ENCODE assay signal across 1 cellular context in the genomic region with DNA sequence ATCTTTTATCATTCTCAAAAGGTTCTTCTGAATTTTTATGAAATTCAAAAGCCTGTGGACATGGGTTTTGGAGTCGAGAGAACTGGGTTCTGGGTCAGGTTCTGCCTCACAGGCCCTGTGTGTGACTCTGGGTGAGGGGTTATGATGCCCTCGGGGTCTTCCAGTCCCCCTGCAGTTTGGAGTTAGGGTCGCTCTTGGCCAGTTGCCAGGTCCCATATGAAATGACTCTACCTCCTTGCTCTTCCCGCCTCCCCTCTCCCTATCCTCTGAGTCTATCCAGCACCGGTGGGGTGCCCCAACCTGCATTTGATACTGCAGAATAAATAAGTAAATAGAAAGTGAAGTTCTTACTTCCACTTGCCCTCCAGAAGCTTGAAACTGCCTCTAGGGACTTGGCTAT.
TF ChIP-seq lines count a peak whose summit lies in the region.

No MANE protein-coding gene starts in this region.

TF ChIP-seq in K562, 482 proteins besides CTCF, POLR2A, EP300 and RAD21 (continued from another document):
- TF ChIP-seq ZNF253 (CRISPR knock-in tag; conservative IDR thresholded peaks at IDR 0.05) (no peak), SETDB1 (IDR thresholded peaks at IDR 0.05; ENCODE audit: low read length) (no peak), MYC (IDR thresholded peaks at IDR 0.05; ENCODE audit: low read depth, low read length) (no peak), MYC (CRISPR knock-in tag; IDR thresholded peaks at IDR 0.05; ENCODE audit: borderline replicate concordance, low read depth) (no peak)
TF ChIP-seq in K562: peak in this region for 2.
